Comparison of ENCODE assay signal across 8 cellular contexts in the genomic region with DNA sequence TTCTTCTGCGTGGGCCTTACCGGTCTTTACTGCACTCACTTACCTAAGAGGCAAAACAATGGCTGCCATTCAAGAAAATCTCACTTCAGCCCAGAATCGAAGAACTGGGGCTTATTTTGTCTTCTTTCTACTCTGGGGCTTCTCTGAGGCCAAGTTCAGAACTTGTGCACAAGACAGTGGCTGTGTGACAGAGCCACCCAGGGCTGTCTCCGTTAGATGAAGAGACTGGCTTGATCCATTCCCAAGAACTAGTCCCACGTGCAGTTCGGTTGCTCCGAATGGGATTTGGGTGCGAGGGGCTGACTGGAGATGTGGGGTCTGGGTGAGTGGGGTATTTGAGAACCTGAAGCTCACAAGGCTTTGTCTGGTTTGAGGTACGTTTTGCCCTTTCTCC. TPM values are rescaled to one million over a fixed set of nuclear protein-coding genes. Genes with fewer than 3 reads are reported as not detected.
DNase-seq lines count a peak whose midpoint lies in the region; ATAC-seq and TF ChIP-seq lines count a peak whose summit lies in the region.

No MANE protein-coding gene starts in this region.

- peak overlapping the region; percentile 91 for H3K9ac ChIP-seq in endocrine pancreas (ENCODE audit: control insufficient read depth, insufficient read depth, low read length)

- POLR2A ChIA-PET in OCI-LY7 (lab: Charles Lee), result interaction anchor here (0.6 to 1.4 kb wide), 5 partner anchors 11 to 476 kb away, joined by 3 to 5 read pairs (median 3); no protein-coding TSS in a partner anchor

- DNase-seq in OCI-LY7 (ENCODE audit: low spot score) (peak; percentile 11), NCI-H524 treated with DMSO at 0.1 percent for 48 hours (lab: John Stamatoyannopoulos, UW) (no peak), DMS 273 (lab: John Stamatoyannopoulos, UW; ENCODE audit: unreplicated experiment) (no peak), DMS 273 treated with DMSO at 0.1 percent for 48 hours (lab: John Stamatoyannopoulos, UW) (no peak)
- DNase-seq in stimulated activated CD4-positive, alpha-beta T cell treated with anti-CD3 and anti-CD28 coated beads, Interleukin-2, amount 100 ng/mL, for 24 hours, result no peak

- intact Hi-C loops in OCI-LY7 (cut with micrococcal nuclease; ENCODE audit: unreplicated experiment), result loop anchor here (1.0 to 10.0 kb wide), 8 partner anchors 30 to 673 kb away; a partner anchor contains a TSS

- CTCF ChIA-PET in OCI-LY7 (lab: Charles Lee; ENCODE audit: unreplicated experiment), result interaction anchor here (0.6 to 0.7 kb wide), 2 partner anchors 370 to 418 kb away, joined by 3 to 4 read pairs; no protein-coding TSS in a partner anchor

- peak; percentile 4 for ATAC-seq in GM19328 (IDR thresholded peaks at IDR 0.05; ENCODE audit: unreplicated experiment)

- H3K9me3 ChIP-seq in OCI-LY7 (ENCODE audit: low read length) (no peaks in the 10 kb centered on the region), endocrine pancreas (ENCODE audit: control insufficient read depth, low read length) (no peaks in the 10 kb centered on the region), muscle layer of duodenum (ENCODE audit: control insufficient read depth in 1 of 2, low read length in 2 of 2) (no peaks in the 10 kb centered on the region)

- peak overlapping the region; percentile 80 for H3K4me3 ChIP-seq in OCI-LY7 (ENCODE audit: low read depth, low read length, poor library complexity, severe bottlenecking)
- peak overlapping the region; percentile 76 for H3K4me3 ChIP-seq in endocrine pancreas (ENCODE audit: control insufficient read depth, insufficient read depth, low read length)
- peak overlapping the region; percentile 88 to 95 for H3K4me3 ChIP-seq in muscle layer of duodenum (ENCODE audit: low read depth in 1 of 2, low read length in 2 of 2)

- H3K4me2 ChIP-seq in OCI-LY7 (ENCODE audit: low read length), result peak overlapping the region; percentile 74

- H3K27ac ChIP-seq in OCI-LY7 (ENCODE audit: low read depth, low read length, poor library complexity, severe bottlenecking) (no peak overlapping the region), muscle layer of duodenum (ENCODE audit: low read length) (peak overlapping the region; percentile 18)

- H3K27me3 ChIP-seq in endocrine pancreas (ENCODE audit: control insufficient read depth, insufficient read depth, low read length), result no peaks in the 10 kb centered on the region
- H3K27me3 ChIP-seq in muscle layer of duodenum (ENCODE audit: low read depth, low read length), result no peaks in the 10 kb centered on the region

- peak overlapping the region; percentile 93 for H2AFZ ChIP-seq in OCI-LY7 (ENCODE audit: low read length)

- no TSS peak for BruUV-seq in OCI-LY7 (replicated peaks; lab: Mats Ljungman, UMichigan)

- H3K79me2 ChIP-seq in OCI-LY7 (ENCODE audit: insufficient read depth, low read depth, low read length), result peaks cover 30% of the 10 kb centered on the region

- peaks cover 8% of the 10 kb centered on the region; the same call in 1 of the 2 replicates for H4K20me1 ChIP-seq in OCI-LY7 (ENCODE audit: insufficient read depth, low read length)

- no peak for TF ChIP-seq CTCF in OCI-LY7 (conservative IDR thresholded peaks at IDR 0.05; ENCODE audit: low read length)

- no peaks in the 10 kb centered on the region for H3K9me2 ChIP-seq in OCI-LY7 (ENCODE audit: insufficient read depth, low read length)

- H3K4me1 ChIP-seq in OCI-LY7 (ENCODE audit: insufficient read depth, low read length, poor library complexity, severe bottlenecking), result peaks cover 30% of the 10 kb centered on the region
- H3K4me1 ChIP-seq in endocrine pancreas (ENCODE audit: control insufficient read depth, insufficient read depth, low read length), result peaks cover 9% of the 10 kb centered on the region
- H3K4me1 ChIP-seq in muscle layer of duodenum (ENCODE audit: control insufficient read depth in 1 of 2, insufficient read depth in 2 of 2, low read length in 2 of 2), result peaks cover 12 to 26% of the 10 kb centered on the region in 2 donors

- H3K36me3 ChIP-seq in OCI-LY7 (ENCODE audit: insufficient read depth, low read length) (peaks cover 19% of the 10 kb centered on the region), endocrine pancreas (ENCODE audit: control insufficient read depth, insufficient read depth, low read length) (no peaks in the 10 kb centered on the region), muscle layer of duodenum (ENCODE audit: control insufficient read depth in 1 of 2, insufficient read depth in 2 of 2, low read length in 2 of 2) (no peaks in the 10 kb centered on the region)

RNA-seq across cellular contexts. Expression of a gene that starts 0.8 kb away (rescaled TPM):
- total RNA-seq in OCI-LY7 (2014; rRNA removed; shearing (Covaris generic)), result 139 and 214 TPM in 2 replicates
- 51.6 and 55.9 TPM in 2 replicates for total RNA-seq in OCI-LY7 (2022)
